In the genomic region with DNA sequence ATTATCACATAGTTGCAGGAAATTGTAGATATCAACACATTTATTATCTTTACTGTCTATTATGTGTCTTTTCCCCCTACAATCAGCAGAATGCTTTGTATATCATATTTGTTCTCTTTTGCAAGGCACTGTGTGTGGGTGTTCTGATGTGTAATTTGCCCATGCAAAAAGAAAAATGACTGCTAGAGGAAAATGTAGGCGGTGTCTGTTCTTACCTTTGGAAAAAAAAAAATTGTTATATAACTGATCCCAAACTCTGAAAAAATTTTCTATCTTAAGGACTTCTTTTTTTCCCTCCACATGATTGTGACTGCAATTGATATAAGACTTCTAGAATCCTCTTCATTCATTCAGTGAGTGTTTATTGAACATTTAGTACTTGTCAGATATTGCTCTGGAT, we compare ENCODE assay signal across 32 cellular contexts.
"Had no signal": no experiment of that assay in that cellular context is flagged by ENCODE, and none has a peak within 500 bp of the region (broad histone marks: within the 10 kb centered on the region; RNA-seq: fewer than 3 reads in every experiment).

No MANE protein-coding gene starts in this region.

- H3K4me1 Mint-ChIP-seq: brain had no signal

- H3K4me3 ChIP-seq: breast epithelium, cardiac muscle cell, coronary artery, esophagus muscularis mucosa, gastrocnemius medialis had no signal

- H3K27ac ChIP-seq: breast epithelium, cardiac muscle cell, coronary artery, esophagus muscularis mucosa, foreskin keratinocyte, gastrocnemius medialis had no signal

- H3K9me3 ChIP-seq: breast epithelium, esophagus muscularis mucosa, gastrocnemius medialis had no signal

- H3K4me1 ChIP-seq: breast epithelium, esophagus muscularis mucosa, foreskin keratinocyte, gastrocnemius medialis had no signal

- DNase-seq: activated CD4-positive, alpha-beta memory T cell treated with anti-CD3 and anti-CD28 coated beads for 36 hours; activated CD4-positive, alpha-beta T cell treated with anti-CD3 and anti-CD28 coated beads for 36 hours; activated CD4-positive, alpha-beta T cell treated with anti-CD3 and anti-CD28 coated beads, Interleukin-2, amount 10 ng/mL, durations not matched to agents 24 days and 14 days; activated CD4-positive, CD25-positive, alpha-beta regulatory T cell; activated CD4-positive, CD25-positive, alpha-beta regulatory T cell treated with anti-CD3 and anti-CD28 coated beads, Interleukin-2, amount 50 U/mL, for 72 hours; activated CD8-positive, alpha-beta memory T cell treated with anti-CD3 and anti-CD28 coated beads, Interleukin-2, amount 10 ng/mL, durations not matched to agents 7 days and 5 days; activated CD8-positive, alpha-beta memory T cell treated with anti-CD3 and anti-CD28 coated beads, Interleukin-2, amount 50 U/mL, for 4 hours; activated CD8-positive, alpha-beta T cell treated with anti-CD3 and anti-CD28 coated beads, Interleukin-2, amount 10 ng/mL, durations not matched to agents 7 days and 5 days; activated effector memory CD4-positive, alpha-beta T cell treated with anti-CD3 and anti-CD28 coated beads, Interleukin-2, amount 50 U/mL, for 16 hours; activated naive CD4-positive, alpha-beta T cell treated with anti-CD3 and anti-CD28 coated beads for 36 hours; activated T-cell treated with anti-CD3 and anti-CD28 coated beads, Interleukin-2, amount 50 U/mL, for 1 hour; activated T-cell treated with anti-CD3 and anti-CD28 coated beads, Interleukin-2, amount 50 U/mL, for 48 hours; amniotic stem cell; aorta; central memory CD4-positive, alpha-beta T cell; cerebellar nuclear complex; effector CD4-positive, alpha-beta T cell; effector memory CD8-positive, alpha-beta T cell; erythroblast; foreskin keratinocyte; gastrocnemius medialis; glutamatergic neuron; T-helper 2 cell had no signal

- ATAC-seq: activated CD4-positive, alpha-beta T cell treated with anti-CD3 and anti-CD28 coated beads for 36 hours; activated CD8-positive, alpha-beta memory T cell treated with anti-CD3 and anti-CD28 coated beads, Interleukin-2, amount 10 ng/mL, durations not matched to agents 7 days and 5 days; activated CD8-positive, alpha-beta T cell treated with anti-CD3 and anti-CD28 coated beads, Interleukin-2, amount 10 ng/mL, durations not matched to agents 7 days and 5 days; effector memory CD8-positive, alpha-beta T cell; foreskin keratinocyte; gastrocnemius medialis had no signal

- H3K4me3 Mint-ChIP-seq: activated CD4-positive, alpha-beta memory T cell treated with anti-CD3 and anti-CD28 coated beads for 36 hours; activated CD4-positive, alpha-beta T cell treated with anti-CD3 and anti-CD28 coated beads for 36 hours; activated CD4-positive, alpha-beta T cell treated with anti-CD3 and anti-CD28 coated beads, Interleukin-2, amount 10 ng/mL, durations not matched to agents 24 days and 14 days; activated CD8-positive, alpha-beta memory T cell treated with anti-CD3 and anti-CD28 coated beads, Interleukin-2, amount 10 ng/mL, durations not matched to agents 7 days and 5 days; activated CD8-positive, alpha-beta T cell treated with anti-CD3 and anti-CD28 coated beads, Interleukin-2, amount 10 ng/mL, durations not matched to agents 7 days and 5 days; activated naive CD4-positive, alpha-beta T cell treated with anti-CD3 and anti-CD28 coated beads for 36 hours; activated naive CD8-positive, alpha-beta T cell; activated T-helper 1 cell treated with anti-CD3 and anti-CD28 coated beads, Interleukin-12 subunit alpha, Interleukin-12 subunit beta, Interleukin-2, Interleukin-4 antibody, amounts not matched to agents 30 ng/mL and 10 ng/mL and 1 ng/mL, durations not matched to agents 14 hours and 24 hours and 36 hours; brain; dendritic cell treated with granulocyte-macrophage colony-stimulating factor and Interleukin-4, amounts not matched to agents 40 ng/mL and 50 ng/mL, for 4 days; effector memory CD8-positive, alpha-beta T cell had no signal

- H3K36me3 ChIP-seq: breast epithelium, cardiac muscle cell, esophagus muscularis mucosa, gastrocnemius medialis had no signal

- H3K27me3 ChIP-seq: breast epithelium, cardiac muscle cell, esophagus muscularis mucosa, foreskin keratinocyte, gastrocnemius medialis had no signal

- H3K27ac Mint-ChIP-seq: activated CD4-positive, alpha-beta memory T cell treated with anti-CD3 and anti-CD28 coated beads for 36 hours; activated CD4-positive, alpha-beta T cell treated with anti-CD3 and anti-CD28 coated beads for 36 hours; activated CD4-positive, alpha-beta T cell treated with anti-CD3 and anti-CD28 coated beads, Interleukin-2, amount 10 ng/mL, durations not matched to agents 24 days and 14 days; activated CD8-positive, alpha-beta memory T cell treated with anti-CD3 and anti-CD28 coated beads, Interleukin-2, amount 10 ng/mL, durations not matched to agents 7 days and 5 days; activated CD8-positive, alpha-beta T cell treated with anti-CD3 and anti-CD28 coated beads, Interleukin-2, amount 10 ng/mL, durations not matched to agents 7 days and 5 days; activated naive CD4-positive, alpha-beta T cell treated with anti-CD3 and anti-CD28 coated beads for 36 hours; activated naive CD8-positive, alpha-beta T cell; activated T-helper 1 cell treated with anti-CD3 and anti-CD28 coated beads, Interleukin-12 subunit alpha, Interleukin-12 subunit beta, Interleukin-2, Interleukin-4 antibody, amounts not matched to agents 30 ng/mL and 10 ng/mL and 1 ng/mL, durations not matched to agents 14 hours and 24 hours and 36 hours; activated T-helper 2 cell treated with anti-CD3 and anti-CD28 coated beads, Interferon-gamma antibody, Interleukin-2, Interleukin-4, amounts not matched to agents 10 μg/mL and 5 μg/mL and 100 μg/mL, durations not matched to agents 14 hours and 24 hours and 36 hours; brain; dendritic cell treated with granulocyte-macrophage colony-stimulating factor and Interleukin-4, amounts not matched to agents 40 ng/mL and 50 ng/mL, for 4 days; effector memory CD8-positive, alpha-beta T cell had no signal

- H3K27me3 Mint-ChIP-seq: activated CD4-positive, alpha-beta memory T cell treated with anti-CD3 and anti-CD28 coated beads for 36 hours; activated CD4-positive, alpha-beta T cell treated with anti-CD3 and anti-CD28 coated beads for 36 hours; activated CD4-positive, alpha-beta T cell treated with anti-CD3 and anti-CD28 coated beads, Interleukin-2, amount 10 ng/mL, durations not matched to agents 24 days and 14 days; activated CD8-positive, alpha-beta memory T cell treated with anti-CD3 and anti-CD28 coated beads, Interleukin-2, amount 10 ng/mL, durations not matched to agents 7 days and 5 days; activated naive CD8-positive, alpha-beta T cell; brain; dendritic cell treated with granulocyte-macrophage colony-stimulating factor and Interleukin-4, amounts not matched to agents 40 ng/mL and 50 ng/mL, for 4 days; effector memory CD8-positive, alpha-beta T cell had no signal

- H3K9me3 Mint-ChIP-seq: effector memory CD8-positive, alpha-beta T cell had no signal
